20 cellular contexts compared by ENCODE assay signal in the genomic region with DNA sequence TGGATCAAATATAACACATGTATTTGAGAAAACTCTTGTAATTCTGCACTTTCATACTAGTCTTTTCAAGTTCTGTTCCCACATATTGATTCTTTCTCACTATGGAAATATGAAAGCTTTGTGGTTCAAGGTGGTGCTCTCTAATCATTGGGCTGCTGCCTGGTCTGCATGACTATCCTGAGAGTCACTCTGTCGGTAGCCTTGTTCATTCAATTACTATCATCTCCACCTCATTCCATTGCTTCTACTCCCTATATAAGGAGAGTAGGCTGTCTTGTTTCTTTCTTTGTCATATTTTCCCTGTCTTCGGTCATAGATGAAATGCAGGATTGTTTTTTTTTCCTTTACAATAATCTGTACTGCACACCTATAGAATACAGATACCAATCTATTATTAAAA.
DNase-seq lines count a peak whose midpoint lies in the region; ATAC-seq and TF ChIP-seq lines count a peak whose summit lies in the region.
"Had no signal": no experiment of that assay in that cellular context is flagged by ENCODE, and none has a peak within 500 bp of the region (broad histone marks: within the 10 kb centered on the region; RNA-seq: fewer than 3 reads in every experiment).

No MANE protein-coding gene starts in this region.

- H3K4me1 ChIP-seq in Panc1 (ENCODE audit: control insufficient read depth, insufficient read depth, low read length) (peaks cover 8% of the 10 kb centered on the region; the same call in 1 of the 2 replicates), OCI-LY7 (ENCODE audit: insufficient read depth, low read length, poor library complexity, severe bottlenecking) (no peaks in the 10 kb centered on the region), upper lobe of left lung (no peaks in the 10 kb centered on the region)
- H3K4me1 ChIP-seq: stomach had no signal

- no peak overlapping the region for H2AFZ ChIP-seq in OCI-LY7 (ENCODE audit: low read length)

- TF ChIP-seq POLR2A in upper lobe of left lung (IDR thresholded peaks at IDR 0.05) = no peak

- H3K27me3 ChIP-seq in Panc1 (ENCODE audit: control insufficient read depth, insufficient read depth, low read length) (no peaks in the 10 kb centered on the region), upper lobe of left lung (no peaks in the 10 kb centered on the region)
- H3K27me3 ChIP-seq: stomach had no signal

- TF ChIP-seq CTCF in Panc1 (IDR thresholded peaks at IDR 0.05) (no peak), choroid plexus epithelial cell (conservative IDR thresholded peaks at IDR 0.05; ENCODE audit: low read depth, low read length) (no peak), osteocyte (IDR thresholded peaks at IDR 0.05) (no peak), OCI-LY7 (conservative IDR thresholded peaks at IDR 0.05; ENCODE audit: low read length) (no peak), upper lobe of left lung (IDR thresholded peaks at IDR 0.05) (no peak)

- H3K36me3 Mint-ChIP-seq in osteocyte (ENCODE audit: unreplicated experiment) = no peaks in the 10 kb centered on the region
- H3K36me3 Mint-ChIP-seq in activated CD8-positive, alpha-beta T cell treated with anti-CD3 and anti-CD28 coated beads, Interleukin-2, amount 10 ng/mL, durations not matched to agents 7 days and 5 days (ENCODE audit: low read depth) = no peaks in the 10 kb centered on the region
- H3K36me3 Mint-ChIP-seq: CD8-positive, alpha-beta T cell; natural killer cell had no signal

- H3K9me3 ChIP-seq in Panc1 (ENCODE audit: control insufficient read depth, insufficient read depth, low read depth, low read length) (peaks cover 4% of the 10 kb centered on the region; the same call in 1 of the 2 replicates), OCI-LY7 (ENCODE audit: low read length) (no peaks in the 10 kb centered on the region), upper lobe of left lung (no peaks in the 10 kb centered on the region)

- DNase-seq in ELR (ENCODE audit: low read depth) (peak; percentile 96), Panc1 (ENCODE audit: low read depth, low spot score) (no peak), choroid plexus epithelial cell (ENCODE audit: low read depth) (peak; percentile 82), osteocyte (ENCODE audit: extremely low spot score, unreplicated experiment) (no peak), OCI-LY7 (ENCODE audit: low spot score) (no peak), upper lobe of left lung (no peak)
- no peak for DNase-seq in activated CD8-positive, alpha-beta T cell treated with anti-CD3 and anti-CD28 coated beads, Interleukin-2, amount 10 ng/mL, durations not matched to agents 7 days and 5 days
- DNase-seq: activated CD4-positive, alpha-beta T cell treated with anti-CD3 and anti-CD28 coated beads for 36 hours; activated naive CD8-positive, alpha-beta T cell treated with anti-CD3 and anti-CD28 coated beads, Interleukin-2, amount 50 U/mL, for 24 hours; activated T-cell treated with anti-CD3 and anti-CD28 coated beads, Interleukin-2, amount 50 U/mL, for 1 hour; CD8-positive, alpha-beta T cell; dermis blood vessel endothelial cell; left colon; natural killer cell; NCI-H2029 treated with DMSO at 0.1 percent for 48 hours; NCI-H82; right cardiac atrium; stomach had no signal

- no peaks in the 10 kb centered on the region for H3K9me2 ChIP-seq in OCI-LY7 (ENCODE audit: insufficient read depth, low read length)

- in situ Hi-C loops in Panc1 (cut with HindIII; ENCODE audit: low pct_unique_long_range_greater_than_20kb, low sequenced_read_pairs) = no loop called here

- H3K27ac Mint-ChIP-seq in osteocyte (ENCODE audit: unreplicated experiment) = peak overlapping the region; percentile 50
- H3K27ac Mint-ChIP-seq in activated CD8-positive, alpha-beta T cell treated with anti-CD3 and anti-CD28 coated beads, Interleukin-2, amount 10 ng/mL, durations not matched to agents 7 days and 5 days = no peak overlapping the region
- H3K27ac Mint-ChIP-seq: activated CD4-positive, alpha-beta T cell treated with anti-CD3 and anti-CD28 coated beads for 36 hours; activated naive CD8-positive, alpha-beta T cell treated with anti-CD3 and anti-CD28 coated beads, Interleukin-2, amount 50 U/mL, for 24 hours; CD8-positive, alpha-beta T cell; natural killer cell had no signal

- intact Hi-C loops in Panc1 (cut with micrococcal nuclease; ENCODE audit: unreplicated experiment) (no loop called here), OCI-LY7 (cut with micrococcal nuclease; ENCODE audit: unreplicated experiment) (no loop called here)

- H3K27me3 Mint-ChIP-seq in osteocyte (ENCODE audit: unreplicated experiment) = no peaks in the 10 kb centered on the region
- H3K27me3 Mint-ChIP-seq in activated CD8-positive, alpha-beta T cell treated with anti-CD3 and anti-CD28 coated beads, Interleukin-2, amount 10 ng/mL, durations not matched to agents 7 days and 5 days (ENCODE audit: low read depth) = no peaks in the 10 kb centered on the region
- H3K27me3 Mint-ChIP-seq: activated naive CD8-positive, alpha-beta T cell treated with anti-CD3 and anti-CD28 coated beads, Interleukin-2, amount 50 U/mL, for 24 hours had no signal

- peak; percentile 62; the same call in 1 of the 2 replicates for ATAC-seq in Panc1
- no peak for ATAC-seq in upper lobe of left lung (ENCODE audit: low FRiP score in 2 of 2)
- ATAC-seq in activated CD8-positive, alpha-beta T cell treated with anti-CD3 and anti-CD28 coated beads, Interleukin-2, amount 10 ng/mL, durations not matched to agents 7 days and 5 days = no peak
- ATAC-seq in HG03520 (IDR thresholded peaks at IDR 0.05; ENCODE audit: unreplicated experiment) = no peak
- ATAC-seq: activated CD4-positive, alpha-beta T cell treated with anti-CD3 and anti-CD28 coated beads for 36 hours; activated naive CD8-positive, alpha-beta T cell treated with anti-CD3 and anti-CD28 coated beads, Interleukin-2, amount 50 U/mL, for 24 hours; CD8-positive, alpha-beta T cell; left colon; natural killer cell; right cardiac atrium had no signal

- H3K36me3 ChIP-seq in Panc1 (ENCODE audit: control insufficient read depth, insufficient read depth, low read length) = no peaks in the 10 kb centered on the region
- H3K36me3 ChIP-seq in OCI-LY7 (ENCODE audit: insufficient read depth, low read length) = no peaks in the 10 kb centered on the region
- no peaks in the 10 kb centered on the region for H3K36me3 ChIP-seq in upper lobe of left lung
- H3K36me3 ChIP-seq: stomach had no signal

- H4K20me1 ChIP-seq in OCI-LY7 (ENCODE audit: insufficient read depth, low read length) = no peaks in the 10 kb centered on the region

- H3K79me2 ChIP-seq in OCI-LY7 (ENCODE audit: insufficient read depth, low read depth, low read length) = no peaks in the 10 kb centered on the region

- peaks cover 24% of the 10 kb centered on the region for H3K4me1 Mint-ChIP-seq in osteocyte (ENCODE audit: unreplicated experiment)
- H3K4me1 Mint-ChIP-seq in activated CD8-positive, alpha-beta T cell treated with anti-CD3 and anti-CD28 coated beads, Interleukin-2, amount 10 ng/mL, durations not matched to agents 7 days and 5 days (ENCODE audit: low read depth) = no peaks in the 10 kb centered on the region
- H3K4me1 Mint-ChIP-seq: activated CD4-positive, alpha-beta T cell treated with anti-CD3 and anti-CD28 coated beads for 36 hours; activated naive CD8-positive, alpha-beta T cell treated with anti-CD3 and anti-CD28 coated beads, Interleukin-2, amount 50 U/mL, for 24 hours had no signal

- CTCF ChIA-PET in Panc1 (lab: Charles Lee) (no interaction called here), OCI-LY7 (lab: Charles Lee; ENCODE audit: unreplicated experiment) (no interaction called here)
- CTCF ChIA-PET in activated CD8-positive, alpha-beta T cell treated with anti-CD3 and anti-CD28 coated beads, Interleukin-2, amount 10 ng/mL, durations not matched to agents 7 days and 5 days (lab: Charles Lee) = no interaction called here

- H3K4me2 ChIP-seq in OCI-LY7 (ENCODE audit: low read length) = no peak overlapping the region
- H3K4me2 ChIP-seq: KMS-11 had no signal

- no peak overlapping the region for H3K4me3 ChIP-seq in Panc1 (ENCODE audit: low read depth in 2 of 2, low read length in 2 of 2)
- no peak overlapping the region for H3K4me3 ChIP-seq in choroid plexus epithelial cell (ENCODE audit: low read depth, low read length)
- H3K4me3 ChIP-seq in OCI-LY7 (ENCODE audit: low read depth, low read length, poor library complexity, severe bottlenecking) = no peak overlapping the region
- no peak overlapping the region for H3K4me3 ChIP-seq in upper lobe of left lung
- H3K4me3 ChIP-seq: stomach had no signal

- POLR2A ChIA-PET in Panc1 (lab: Charles Lee) = no interaction called here
- POLR2A ChIA-PET in OCI-LY7 (lab: Charles Lee) = interaction anchor here (0.7 kb wide), 1 partner anchor 24 kb away, joined by 3 read pairs; no protein-coding TSS in a partner anchor
- POLR2A ChIA-PET in activated CD8-positive, alpha-beta T cell treated with anti-CD3 and anti-CD28 coated beads, Interleukin-2, amount 10 ng/mL, durations not matched to agents 7 days and 5 days (lab: Charles Lee) = no interaction called here

- peaks cover 6% of the 10 kb centered on the region for H3K9me3 Mint-ChIP-seq in osteocyte (ENCODE audit: unreplicated experiment)
- no peaks in the 10 kb centered on the region for H3K9me3 Mint-ChIP-seq in activated CD8-positive, alpha-beta T cell treated with anti-CD3 and anti-CD28 coated beads, Interleukin-2, amount 10 ng/mL, durations not matched to agents 7 days and 5 days (ENCODE audit: insufficient read depth)
- H3K9me3 Mint-ChIP-seq: CD8-positive, alpha-beta T cell had no signal

- 95 to 100% methylated on average over 2 of the region's 2 CpGs for WGBS in upper lobe of left lung, 2 donors

- H3K27ac ChIP-seq in Panc1 (ENCODE audit: low read length) = peak overlapping the region; percentile 90
- no peak overlapping the region for H3K27ac ChIP-seq in OCI-LY7 (ENCODE audit: low read depth, low read length, poor library complexity, severe bottlenecking)
- no peak overlapping the region for H3K27ac ChIP-seq in upper lobe of left lung
- H3K27ac ChIP-seq: KMS-11, stomach had no signal

- BruUV-seq in Panc1 (replicated peaks; lab: Mats Ljungman, UMichigan) (no TSS peak), OCI-LY7 (replicated peaks; lab: Mats Ljungman, UMichigan) (no TSS peak)

- TF ChIP-seq EP300 in upper lobe of left lung (IDR thresholded peaks at IDR 0.05) = no peak

- no peak overlapping the region for H3K4me3 Mint-ChIP-seq in osteocyte (ENCODE audit: unreplicated experiment)
- H3K4me3 Mint-ChIP-seq in activated CD8-positive, alpha-beta T cell treated with anti-CD3 and anti-CD28 coated beads, Interleukin-2, amount 10 ng/mL, durations not matched to agents 7 days and 5 days = no peak overlapping the region
- H3K4me3 Mint-ChIP-seq: activated CD4-positive, alpha-beta T cell treated with anti-CD3 and anti-CD28 coated beads for 36 hours; activated naive CD8-positive, alpha-beta T cell treated with anti-CD3 and anti-CD28 coated beads, Interleukin-2, amount 50 U/mL, for 24 hours; CD8-positive, alpha-beta T cell; natural killer cell had no signal

Comparison
In these comparisons a context has a peak if more than half of its experiments do, and no peak if none do; other contexts are left out.
1. DNase-seq: peak in ELR (single experiment) and choroid plexus epithelial cell (single experiment); none in Panc1 (single experiment), osteocyte (single experiment), OCI-LY7 (single experiment), upper lobe of left lung (0 of 2) and activated CD8-positive, alpha-beta T cell treated with anti-CD3 and anti-CD28 coated beads, Interleukin-2, amount 10 ng/mL, durations not matched to agents 7 days and 5 days (single experiment).